28 cellular contexts compared by ENCODE assay signal in the genomic region with DNA sequence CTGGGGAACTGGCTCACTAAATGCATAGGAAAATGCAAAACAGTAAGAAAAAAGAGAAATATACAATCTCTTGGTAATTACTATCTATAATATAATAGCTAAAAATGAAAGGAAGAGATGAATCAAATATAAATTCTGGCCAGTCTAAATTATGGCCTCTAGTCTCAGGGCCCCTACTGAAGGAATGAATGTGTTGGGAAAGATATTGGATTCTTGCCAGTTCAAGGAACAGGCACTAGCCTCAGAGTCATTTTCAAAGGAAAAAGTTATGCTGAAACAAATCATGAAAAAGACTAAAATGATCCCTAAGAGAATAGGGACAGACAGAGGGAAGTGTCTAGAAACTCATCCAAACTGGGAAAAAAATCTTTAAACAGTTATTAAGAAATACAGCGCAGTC.
"Had no signal": no experiment of that assay in that cellular context is flagged by ENCODE, and none has a peak within 500 bp of the region (broad histone marks: within the 10 kb centered on the region; RNA-seq: fewer than 3 reads in every experiment).

No MANE protein-coding gene starts in this region.

- H3K4me1 ChIP-seq: foreskin keratinocyte, heart right ventricle, parathyroid adenoma, right atrium auricular region, spleen, suprapubic skin, tibial nerve had no signal

- H3K36me3 ChIP-seq: right atrium auricular region, suprapubic skin had no signal

- H3K4me3 ChIP-seq: heart right ventricle, right atrium auricular region, spleen, suprapubic skin, tibial nerve had no signal

- H3K9me3 ChIP-seq: heart right ventricle, right atrium auricular region, spleen, suprapubic skin, tibial nerve had no signal

- H3K27ac Mint-ChIP-seq: activated CD4-positive, alpha-beta memory T cell treated with anti-CD3 and anti-CD28 coated beads for 36 hours; activated CD4-positive, alpha-beta T cell treated with anti-CD3 and anti-CD28 coated beads, Interleukin-2, amount 10 ng/mL, durations not matched to agents 24 days and 14 days; activated naive CD4-positive, alpha-beta T cell treated with anti-CD3 and anti-CD28 coated beads, Interleukin-2, amount 10 ng/mL, durations not matched to agents 7 days and 5 days; activated naive CD8-positive, alpha-beta T cell treated with anti-CD3 and anti-CD28 coated beads, Interleukin-2, amount 10 ng/mL, durations not matched to agents 7 days and 5 days; activated T-helper 1 cell treated with anti-CD3 and anti-CD28 coated beads, Interleukin-12 subunit alpha, Interleukin-12 subunit beta, Interleukin-2, Interleukin-4 antibody, amounts not matched to agents 30 ng/mL and 10 ng/mL and 1 ng/mL, durations not matched to agents 14 hours and 24 hours and 36 hours; dendritic cell treated with granulocyte-macrophage colony-stimulating factor and Interleukin-4, amounts not matched to agents 40 ng/mL and 50 ng/mL, for 4 days; endodermal cell; naive thymus-derived CD8-positive, alpha-beta T cell; T-helper 17 cell had no signal

- H3K79me2 ChIP-seq: parathyroid adenoma had no signal

- H3K4me3 Mint-ChIP-seq: activated CD4-positive, alpha-beta memory T cell treated with anti-CD3 and anti-CD28 coated beads for 36 hours; activated CD4-positive, alpha-beta T cell treated with anti-CD3 and anti-CD28 coated beads, Interleukin-2, amount 10 ng/mL, durations not matched to agents 24 days and 14 days; activated naive CD4-positive, alpha-beta T cell treated with anti-CD3 and anti-CD28 coated beads, Interleukin-2, amount 10 ng/mL, durations not matched to agents 7 days and 5 days; activated naive CD8-positive, alpha-beta T cell treated with anti-CD3 and anti-CD28 coated beads, Interleukin-2, amount 10 ng/mL, durations not matched to agents 7 days and 5 days; activated T-helper 1 cell treated with anti-CD3 and anti-CD28 coated beads, Interleukin-12 subunit alpha, Interleukin-12 subunit beta, Interleukin-2, Interleukin-4 antibody, amounts not matched to agents 30 ng/mL and 10 ng/mL and 1 ng/mL, durations not matched to agents 14 hours and 24 hours and 36 hours; dendritic cell treated with granulocyte-macrophage colony-stimulating factor and Interleukin-4, amounts not matched to agents 40 ng/mL and 50 ng/mL, for 4 days; endodermal cell; naive thymus-derived CD8-positive, alpha-beta T cell; neural crest cell; T-helper 17 cell had no signal

- H3K9ac ChIP-seq: parathyroid adenoma had no signal

- DNase-seq: activated CD4-positive, alpha-beta memory T cell treated with anti-CD3 and anti-CD28 coated beads for 36 hours; activated CD4-positive, alpha-beta T cell treated with anti-CD3 and anti-CD28 coated beads, Interleukin-2, amount 10 ng/mL, durations not matched to agents 24 days and 14 days; activated CD4-positive, CD25-positive, alpha-beta regulatory T cell treated with anti-CD3 and anti-CD28 coated beads, Interleukin-2, amount 50 U/mL, for 72 hours; activated CD8-positive, alpha-beta memory T cell treated with anti-CD3 and anti-CD28 coated beads, Interleukin-2, amount 50 U/mL, for 4 hours; activated effector memory CD4-positive, alpha-beta T cell treated with anti-CD3 and anti-CD28 coated beads, Interleukin-2, amount 50 U/mL, for 16 hours; activated naive CD4-positive, alpha-beta T cell treated with anti-CD3 and anti-CD28 coated beads, Interleukin-2, amount 10 ng/mL, durations not matched to agents 7 days and 5 days; activated naive CD8-positive, alpha-beta T cell treated with anti-CD3 and anti-CD28 coated beads, Interleukin-2, amount 10 ng/mL, durations not matched to agents 7 days and 5 days; activated T-cell treated with anti-CD3 and anti-CD28 coated beads, Interleukin-2, amount 50 U/mL, for 1 hour; amygdala; central memory CD4-positive, alpha-beta T cell; endodermal cell; foreskin keratinocyte; heart right ventricle; mesenchymal stem cell; naive thymus-derived CD8-positive, alpha-beta T cell; nucleus accumbens; spleen; stimulated activated naive CD4-positive, alpha-beta T cell; T-helper 17 cell; T1000 had no signal

- H2AFZ ChIP-seq: parathyroid adenoma had no signal

- H3K27me3 ChIP-seq: foreskin keratinocyte, heart right ventricle, right atrium auricular region, spleen, suprapubic skin, tibial nerve had no signal

- H3K27me3 Mint-ChIP-seq: activated CD4-positive, alpha-beta memory T cell treated with anti-CD3 and anti-CD28 coated beads for 36 hours; activated CD4-positive, alpha-beta T cell treated with anti-CD3 and anti-CD28 coated beads, Interleukin-2, amount 10 ng/mL, durations not matched to agents 24 days and 14 days; activated naive CD4-positive, alpha-beta T cell treated with anti-CD3 and anti-CD28 coated beads, Interleukin-2, amount 10 ng/mL, durations not matched to agents 7 days and 5 days; activated naive CD8-positive, alpha-beta T cell treated with anti-CD3 and anti-CD28 coated beads, Interleukin-2, amount 10 ng/mL, durations not matched to agents 7 days and 5 days; dendritic cell treated with granulocyte-macrophage colony-stimulating factor and Interleukin-4, amounts not matched to agents 40 ng/mL and 50 ng/mL, for 4 days; naive thymus-derived CD8-positive, alpha-beta T cell; T-helper 17 cell had no signal

- ATAC-seq: esophagus mucosa; foreskin keratinocyte; heart right ventricle; naive thymus-derived CD8-positive, alpha-beta T cell; T-helper 17 cell had no signal

- H3K27ac ChIP-seq: foreskin keratinocyte, heart right ventricle, parathyroid adenoma, right atrium auricular region, spleen, suprapubic skin, tibial nerve had no signal

- H3K9me3 Mint-ChIP-seq: activated CD4-positive, alpha-beta memory T cell treated with anti-CD3 and anti-CD28 coated beads for 36 hours; activated CD4-positive, alpha-beta T cell treated with anti-CD3 and anti-CD28 coated beads, Interleukin-2, amount 10 ng/mL, durations not matched to agents 24 days and 14 days; activated naive CD4-positive, alpha-beta T cell treated with anti-CD3 and anti-CD28 coated beads, Interleukin-2, amount 10 ng/mL, durations not matched to agents 7 days and 5 days; activated T-helper 1 cell treated with anti-CD3 and anti-CD28 coated beads, Interleukin-12 subunit alpha, Interleukin-12 subunit beta, Interleukin-2, Interleukin-4 antibody, amounts not matched to agents 30 ng/mL and 10 ng/mL and 1 ng/mL, durations not matched to agents 14 hours and 24 hours and 36 hours; dendritic cell treated with granulocyte-macrophage colony-stimulating factor and Interleukin-4, amounts not matched to agents 40 ng/mL and 50 ng/mL, for 4 days; endodermal cell; naive thymus-derived CD8-positive, alpha-beta T cell; neural crest cell had no signal

- H3K4me1 Mint-ChIP-seq: activated CD4-positive, alpha-beta T cell treated with anti-CD3 and anti-CD28 coated beads, Interleukin-2, amount 10 ng/mL, durations not matched to agents 24 days and 14 days; activated naive CD4-positive, alpha-beta T cell treated with anti-CD3 and anti-CD28 coated beads, Interleukin-2, amount 10 ng/mL, durations not matched to agents 7 days and 5 days; activated naive CD8-positive, alpha-beta T cell treated with anti-CD3 and anti-CD28 coated beads, Interleukin-2, amount 10 ng/mL, durations not matched to agents 7 days and 5 days; endodermal cell; naive thymus-derived CD8-positive, alpha-beta T cell; neural crest cell; T-helper 17 cell had no signal
